Comparison of ENCODE assay signal across 1 cellular context in the genomic region with DNA sequence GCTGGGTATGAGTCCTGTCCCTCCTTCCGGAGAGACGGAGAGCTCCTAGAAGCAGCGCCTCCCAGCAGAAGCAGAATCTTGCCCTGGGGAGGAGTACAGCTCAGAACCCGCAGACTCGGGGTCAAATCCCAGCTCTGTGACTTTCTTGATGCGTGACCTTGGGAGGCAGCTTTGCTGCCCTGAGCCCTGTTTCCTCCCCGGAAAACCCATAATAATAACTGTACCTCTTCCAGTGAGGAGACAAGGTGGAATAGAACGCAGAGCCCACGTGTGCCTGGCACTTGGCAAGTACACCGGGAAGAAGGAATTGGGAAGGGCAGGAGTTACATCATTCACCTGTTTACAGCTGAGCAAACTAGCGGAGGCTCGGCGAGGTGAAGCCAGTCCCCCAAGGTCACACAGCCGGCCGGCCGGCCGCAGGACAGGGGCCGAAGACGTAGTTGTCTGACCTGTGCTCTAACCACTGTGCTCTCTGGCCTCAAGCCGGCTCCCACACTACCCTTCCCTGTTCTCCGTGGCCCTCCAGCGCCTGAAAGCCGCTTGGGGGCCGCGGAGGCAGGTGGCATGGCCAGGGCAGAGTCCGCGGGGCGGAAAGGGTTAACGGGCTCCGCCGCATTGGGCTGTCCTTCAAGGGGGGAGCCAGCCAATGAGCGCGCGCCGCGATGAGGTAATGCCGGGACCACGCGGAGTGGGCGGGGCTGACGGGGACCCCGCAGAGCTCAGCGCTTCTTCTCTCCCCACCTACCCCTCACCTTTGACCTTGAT.
TF ChIP-seq lines count a peak whose summit lies in the region.

No MANE protein-coding gene starts in this region.

TF ChIP-seq in WTC11, 78 proteins besides CTCF, POLR2A, EP300 and RAD21 (continued from another document and continues in another):
- TF ChIP-seq, protein P1, sequence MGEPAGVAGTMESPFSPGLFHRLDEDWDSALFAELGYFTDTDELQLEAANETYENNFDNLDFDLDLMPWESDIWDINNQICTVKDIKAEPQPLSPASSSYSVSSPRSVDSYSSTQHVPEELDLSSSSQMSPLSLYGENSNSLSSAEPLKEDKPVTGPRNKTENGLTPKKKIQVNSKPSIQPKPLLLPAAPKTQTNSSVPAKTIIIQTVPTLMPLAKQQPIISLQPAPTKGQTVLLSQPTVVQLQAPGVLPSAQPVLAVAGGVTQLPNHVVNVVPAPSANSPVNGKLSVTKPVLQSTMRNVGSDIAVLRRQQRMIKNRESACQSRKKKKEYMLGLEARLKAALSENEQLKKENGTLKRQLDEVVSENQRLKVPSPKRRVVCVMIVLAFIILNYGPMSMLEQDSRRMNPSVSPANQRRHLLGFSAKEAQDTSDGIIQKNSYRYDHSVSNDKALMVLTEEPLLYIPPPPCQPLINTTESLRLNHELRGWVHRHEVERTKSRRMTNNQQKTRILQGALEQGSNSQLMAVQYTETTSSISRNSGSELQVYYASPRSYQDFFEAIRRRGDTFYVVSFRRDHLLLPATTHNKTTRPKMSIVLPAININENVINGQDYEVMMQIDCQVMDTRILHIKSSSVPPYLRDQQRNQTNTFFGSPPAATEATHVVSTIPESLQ (CRISPR knock-in tag; IDR thresholded peaks at IDR 0.05): no peak
- TF ChIP-seq PRRX2 (CRISPR knock-in tag; IDR thresholded peaks at IDR 0.05): no peak
- TF ChIP-seq ZNF138 (CRISPR knock-in tag; conservative IDR thresholded peaks at IDR 0.05): no peak
- TF ChIP-seq, protein P2, sequence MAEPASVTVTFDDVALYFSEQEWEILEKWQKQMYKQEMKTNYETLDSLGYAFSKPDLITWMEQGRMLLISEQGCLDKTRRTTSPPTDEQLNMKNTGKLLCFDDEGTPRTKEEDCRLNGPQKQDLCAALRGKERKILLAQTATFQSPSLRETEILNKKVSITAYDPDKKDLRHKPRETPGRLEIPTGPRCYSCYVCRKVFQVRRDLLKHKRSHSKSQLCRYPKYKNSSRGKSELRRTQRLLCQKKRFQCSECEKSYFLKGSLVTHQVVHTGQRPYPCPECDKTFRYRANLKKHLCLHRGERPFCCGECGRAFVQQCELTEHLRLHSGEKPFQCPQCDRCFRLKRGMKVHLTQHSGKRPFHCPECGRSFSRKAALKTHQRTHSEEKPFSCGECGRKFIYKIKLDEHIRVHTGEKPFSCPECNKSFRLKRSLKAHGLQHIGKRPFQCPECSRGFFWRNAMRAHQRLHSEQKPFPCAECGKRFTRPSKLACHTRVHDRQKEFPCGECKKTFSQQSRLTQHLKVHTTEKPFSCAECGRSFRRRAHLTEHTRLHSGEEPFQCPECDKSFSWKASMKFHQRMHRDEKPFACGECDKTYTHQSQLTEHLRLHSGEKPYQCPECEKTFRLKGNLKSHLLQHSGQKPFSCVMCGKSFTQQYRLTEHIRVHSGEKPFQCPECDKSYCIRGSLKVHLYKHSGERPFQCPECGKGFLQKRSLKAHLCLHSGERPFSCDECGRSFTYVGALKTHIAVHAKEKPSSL (CRISPR knock-in tag; conservative IDR thresholded peaks at IDR 0.05): no peak
- TF ChIP-seq, protein P3, sequence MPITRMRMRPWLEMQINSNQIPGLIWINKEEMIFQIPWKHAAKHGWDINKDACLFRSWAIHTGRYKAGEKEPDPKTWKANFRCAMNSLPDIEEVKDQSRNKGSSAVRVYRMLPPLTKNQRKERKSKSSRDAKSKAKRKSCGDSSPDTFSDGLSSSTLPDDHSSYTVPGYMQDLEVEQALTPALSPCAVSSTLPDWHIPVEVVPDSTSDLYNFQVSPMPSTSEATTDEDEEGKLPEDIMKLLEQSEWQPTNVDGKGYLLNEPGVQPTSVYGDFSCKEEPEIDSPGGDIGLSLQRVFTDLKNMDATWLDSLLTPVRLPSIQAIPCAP (CRISPR knock-in tag; IDR thresholded peaks at IDR 0.05): no peak
- TF ChIP-seq GTF2I (CRISPR knock-in tag; conservative IDR thresholded peaks at IDR 0.05): peak; percentile 74; the same call in 1 of the 2 replicates
- TF ChIP-seq, protein P4, sequence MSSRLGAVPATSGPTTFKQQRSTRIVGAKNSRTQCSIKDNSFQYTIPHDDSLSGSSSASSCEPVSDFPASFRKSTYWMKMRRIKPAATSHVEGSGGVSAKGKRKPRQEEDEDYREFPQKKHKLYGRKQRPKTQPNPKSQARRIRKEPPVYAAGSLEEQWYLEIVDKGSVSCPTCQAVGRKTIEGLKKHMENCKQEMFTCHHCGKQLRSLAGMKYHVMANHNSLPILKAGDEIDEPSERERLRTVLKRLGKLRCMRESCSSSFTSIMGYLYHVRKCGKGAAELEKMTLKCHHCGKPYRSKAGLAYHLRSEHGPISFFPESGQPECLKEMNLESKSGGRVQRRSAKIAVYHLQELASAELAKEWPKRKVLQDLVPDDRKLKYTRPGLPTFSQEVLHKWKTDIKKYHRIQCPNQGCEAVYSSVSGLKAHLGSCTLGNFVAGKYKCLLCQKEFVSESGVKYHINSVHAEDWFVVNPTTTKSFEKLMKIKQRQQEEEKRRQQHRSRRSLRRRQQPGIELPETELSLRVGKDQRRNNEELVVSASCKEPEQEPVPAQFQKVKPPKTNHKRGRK (CRISPR knock-in tag; IDR thresholded peaks at IDR 0.05; ENCODE audit: borderline replicate concordance): no peak
- TF ChIP-seq, protein P5, sequence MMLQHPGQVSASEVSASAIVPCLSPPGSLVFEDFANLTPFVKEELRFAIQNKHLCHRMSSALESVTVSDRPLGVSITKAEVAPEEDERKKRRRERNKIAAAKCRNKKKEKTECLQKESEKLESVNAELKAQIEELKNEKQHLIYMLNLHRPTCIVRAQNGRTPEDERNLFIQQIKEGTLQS (CRISPR knock-in tag; conservative IDR thresholded peaks at IDR 0.05): no peak
- no peak for TF ChIP-seq ZNF396 (CRISPR knock-in tag; IDR thresholded peaks at IDR 0.05; ENCODE audit: borderline replicate concordance)
- TF ChIP-seq, protein P6, sequence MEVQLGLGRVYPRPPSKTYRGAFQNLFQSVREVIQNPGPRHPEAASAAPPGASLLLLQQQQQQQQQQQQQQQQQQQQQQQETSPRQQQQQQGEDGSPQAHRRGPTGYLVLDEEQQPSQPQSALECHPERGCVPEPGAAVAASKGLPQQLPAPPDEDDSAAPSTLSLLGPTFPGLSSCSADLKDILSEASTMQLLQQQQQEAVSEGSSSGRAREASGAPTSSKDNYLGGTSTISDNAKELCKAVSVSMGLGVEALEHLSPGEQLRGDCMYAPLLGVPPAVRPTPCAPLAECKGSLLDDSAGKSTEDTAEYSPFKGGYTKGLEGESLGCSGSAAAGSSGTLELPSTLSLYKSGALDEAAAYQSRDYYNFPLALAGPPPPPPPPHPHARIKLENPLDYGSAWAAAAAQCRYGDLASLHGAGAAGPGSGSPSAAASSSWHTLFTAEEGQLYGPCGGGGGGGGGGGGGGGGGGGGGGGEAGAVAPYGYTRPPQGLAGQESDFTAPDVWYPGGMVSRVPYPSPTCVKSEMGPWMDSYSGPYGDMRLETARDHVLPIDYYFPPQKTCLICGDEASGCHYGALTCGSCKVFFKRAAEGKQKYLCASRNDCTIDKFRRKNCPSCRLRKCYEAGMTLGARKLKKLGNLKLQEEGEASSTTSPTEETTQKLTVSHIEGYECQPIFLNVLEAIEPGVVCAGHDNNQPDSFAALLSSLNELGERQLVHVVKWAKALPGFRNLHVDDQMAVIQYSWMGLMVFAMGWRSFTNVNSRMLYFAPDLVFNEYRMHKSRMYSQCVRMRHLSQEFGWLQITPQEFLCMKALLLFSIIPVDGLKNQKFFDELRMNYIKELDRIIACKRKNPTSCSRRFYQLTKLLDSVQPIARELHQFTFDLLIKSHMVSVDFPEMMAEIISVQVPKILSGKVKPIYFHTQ (CRISPR knock-in tag; IDR thresholded peaks at IDR 0.05): no peak
- TF ChIP-seq ZBTB21 (CRISPR knock-in tag; IDR thresholded peaks at IDR 0.05; ENCODE audit: borderline replicate concordance): no peak
- TF ChIP-seq, protein P7, sequence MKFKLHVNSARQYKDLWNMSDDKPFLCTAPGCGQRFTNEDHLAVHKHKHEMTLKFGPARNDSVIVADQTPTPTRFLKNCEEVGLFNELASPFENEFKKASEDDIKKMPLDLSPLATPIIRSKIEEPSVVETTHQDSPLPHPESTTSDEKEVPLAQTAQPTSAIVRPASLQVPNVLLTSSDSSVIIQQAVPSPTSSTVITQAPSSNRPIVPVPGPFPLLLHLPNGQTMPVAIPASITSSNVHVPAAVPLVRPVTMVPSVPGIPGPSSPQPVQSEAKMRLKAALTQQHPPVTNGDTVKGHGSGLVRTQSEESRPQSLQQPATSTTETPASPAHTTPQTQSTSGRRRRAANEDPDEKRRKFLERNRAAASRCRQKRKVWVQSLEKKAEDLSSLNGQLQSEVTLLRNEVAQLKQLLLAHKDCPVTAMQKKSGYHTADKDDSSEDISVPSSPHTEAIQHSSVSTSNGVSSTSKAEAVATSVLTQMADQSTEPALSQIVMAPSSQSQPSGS (CRISPR knock-in tag; IDR thresholded peaks at IDR 0.05; ENCODE audit: borderline replicate concordance, low read depth): 0 out of 2 replicates have a peak, but pooled peaks have one; percentile 68
- TF ChIP-seq, protein P8, sequence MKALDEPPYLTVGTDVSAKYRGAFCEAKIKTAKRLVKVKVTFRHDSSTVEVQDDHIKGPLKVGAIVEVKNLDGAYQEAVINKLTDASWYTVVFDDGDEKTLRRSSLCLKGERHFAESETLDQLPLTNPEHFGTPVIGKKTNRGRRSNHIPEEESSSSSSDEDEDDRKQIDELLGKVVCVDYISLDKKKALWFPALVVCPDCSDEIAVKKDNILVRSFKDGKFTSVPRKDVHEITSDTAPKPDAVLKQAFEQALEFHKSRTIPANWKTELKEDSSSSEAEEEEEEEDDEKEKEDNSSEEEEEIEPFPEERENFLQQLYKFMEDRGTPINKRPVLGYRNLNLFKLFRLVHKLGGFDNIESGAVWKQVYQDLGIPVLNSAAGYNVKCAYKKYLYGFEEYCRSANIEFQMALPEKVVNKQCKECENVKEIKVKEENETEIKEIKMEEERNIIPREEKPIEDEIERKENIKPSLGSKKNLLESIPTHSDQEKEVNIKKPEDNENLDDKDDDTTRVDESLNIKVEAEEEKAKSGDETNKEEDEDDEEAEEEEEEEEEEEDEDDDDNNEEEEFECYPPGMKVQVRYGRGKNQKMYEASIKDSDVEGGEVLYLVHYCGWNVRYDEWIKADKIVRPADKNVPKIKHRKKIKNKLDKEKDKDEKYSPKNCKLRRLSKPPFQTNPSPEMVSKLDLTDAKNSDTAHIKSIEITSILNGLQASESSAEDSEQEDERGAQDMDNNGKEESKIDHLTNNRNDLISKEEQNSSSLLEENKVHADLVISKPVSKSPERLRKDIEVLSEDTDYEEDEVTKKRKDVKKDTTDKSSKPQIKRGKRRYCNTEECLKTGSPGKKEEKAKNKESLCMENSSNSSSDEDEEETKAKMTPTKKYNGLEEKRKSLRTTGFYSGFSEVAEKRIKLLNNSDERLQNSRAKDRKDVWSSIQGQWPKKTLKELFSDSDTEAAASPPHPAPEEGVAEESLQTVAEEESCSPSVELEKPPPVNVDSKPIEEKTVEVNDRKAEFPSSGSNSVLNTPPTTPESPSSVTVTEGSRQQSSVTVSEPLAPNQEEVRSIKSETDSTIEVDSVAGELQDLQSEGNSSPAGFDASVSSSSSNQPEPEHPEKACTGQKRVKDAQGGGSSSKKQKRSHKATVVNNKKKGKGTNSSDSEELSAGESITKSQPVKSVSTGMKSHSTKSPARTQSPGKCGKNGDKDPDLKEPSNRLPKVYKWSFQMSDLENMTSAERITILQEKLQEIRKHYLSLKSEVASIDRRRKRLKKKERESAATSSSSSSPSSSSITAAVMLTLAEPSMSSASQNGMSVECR (CRISPR knock-in tag; IDR thresholded peaks at IDR 0.05; ENCODE audit: borderline replicate concordance): 0 out of 2 replicates have a peak, but pooled peaks have one; percentile 31
- no peak for TF ChIP-seq NR3C1 (CRISPR knock-in tag; conservative IDR thresholded peaks at IDR 0.05; ENCODE audit: low read depth)
- TF ChIP-seq, protein P9, sequence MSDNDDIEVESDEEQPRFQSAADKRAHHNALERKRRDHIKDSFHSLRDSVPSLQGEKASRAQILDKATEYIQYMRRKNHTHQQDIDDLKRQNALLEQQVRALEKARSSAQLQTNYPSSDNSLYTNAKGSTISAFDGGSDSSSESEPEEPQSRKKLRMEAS (CRISPR knock-in tag; IDR thresholded peaks at IDR 0.05): no peak; the same call in 1 of the 2 replicates
- TF ChIP-seq, protein P10, sequence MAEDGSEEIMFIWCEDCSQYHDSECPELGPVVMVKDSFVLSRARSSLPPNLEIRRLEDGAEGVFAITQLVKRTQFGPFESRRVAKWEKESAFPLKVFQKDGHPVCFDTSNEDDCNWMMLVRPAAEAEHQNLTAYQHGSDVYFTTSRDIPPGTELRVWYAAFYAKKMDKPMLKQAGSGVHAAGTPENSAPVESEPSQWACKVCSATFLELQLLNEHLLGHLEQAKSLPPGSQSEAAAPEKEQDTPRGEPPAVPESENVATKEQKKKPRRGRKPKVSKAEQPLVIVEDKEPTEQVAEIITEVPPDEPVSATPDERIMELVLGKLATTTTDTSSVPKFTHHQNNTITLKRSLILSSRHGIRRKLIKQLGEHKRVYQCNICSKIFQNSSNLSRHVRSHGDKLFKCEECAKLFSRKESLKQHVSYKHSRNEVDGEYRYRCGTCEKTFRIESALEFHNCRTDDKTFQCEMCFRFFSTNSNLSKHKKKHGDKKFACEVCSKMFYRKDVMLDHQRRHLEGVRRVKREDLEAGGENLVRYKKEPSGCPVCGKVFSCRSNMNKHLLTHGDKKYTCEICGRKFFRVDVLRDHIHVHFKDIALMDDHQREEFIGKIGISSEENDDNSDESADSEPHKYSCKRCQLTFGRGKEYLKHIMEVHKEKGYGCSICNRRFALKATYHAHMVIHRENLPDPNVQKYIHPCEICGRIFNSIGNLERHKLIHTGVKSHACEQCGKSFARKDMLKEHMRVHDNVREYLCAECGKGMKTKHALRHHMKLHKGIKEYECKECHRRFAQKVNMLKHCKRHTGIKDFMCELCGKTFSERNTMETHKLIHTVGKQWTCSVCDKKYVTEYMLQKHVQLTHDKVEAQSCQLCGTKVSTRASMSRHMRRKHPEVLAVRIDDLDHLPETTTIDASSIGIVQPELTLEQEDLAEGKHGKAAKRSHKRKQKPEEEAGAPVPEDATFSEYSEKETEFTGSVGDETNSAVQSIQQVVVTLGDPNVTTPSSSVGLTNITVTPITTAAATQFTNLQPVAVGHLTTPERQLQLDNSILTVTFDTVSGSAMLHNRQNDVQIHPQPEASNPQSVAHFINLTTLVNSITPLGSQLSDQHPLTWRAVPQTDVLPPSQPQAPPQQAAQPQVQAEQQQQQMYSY (CRISPR knock-in tag; IDR thresholded peaks at IDR 0.05): no peak
- no peak for TF ChIP-seq ZNF671 (CRISPR knock-in tag; IDR thresholded peaks at IDR 0.05)
- no peak for TF ChIP-seq NFE2L1 (CRISPR knock-in tag; IDR thresholded peaks at IDR 0.05)
- TF ChIP-seq, protein P11, sequence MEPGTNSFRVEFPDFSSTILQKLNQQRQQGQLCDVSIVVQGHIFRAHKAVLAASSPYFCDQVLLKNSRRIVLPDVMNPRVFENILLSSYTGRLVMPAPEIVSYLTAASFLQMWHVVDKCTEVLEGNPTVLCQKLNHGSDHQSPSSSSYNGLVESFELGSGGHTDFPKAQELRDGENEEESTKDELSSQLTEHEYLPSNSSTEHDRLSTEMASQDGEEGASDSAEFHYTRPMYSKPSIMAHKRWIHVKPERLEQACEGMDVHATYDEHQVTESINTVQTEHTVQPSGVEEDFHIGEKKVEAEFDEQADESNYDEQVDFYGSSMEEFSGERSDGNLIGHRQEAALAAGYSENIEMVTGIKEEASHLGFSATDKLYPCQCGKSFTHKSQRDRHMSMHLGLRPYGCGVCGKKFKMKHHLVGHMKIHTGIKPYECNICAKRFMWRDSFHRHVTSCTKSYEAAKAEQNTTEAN (CRISPR knock-in tag; IDR thresholded peaks at IDR 0.05): no peak
